ENCODE assay signal across 1 cellular context in genomic region chr9:127976498-127976897, GRCh38.
TF ChIP-seq lines count a peak whose summit lies in the region.

No MANE protein-coding gene starts in this region.

TF ChIP-seq in H1, 55 proteins besides CTCF, POLR2A, EP300 and RAD21 (continued from another document):
- TF ChIP-seq ATF2 (IDR thresholded peaks at IDR 0.05; ENCODE audit: low read length) = no peak
- TF ChIP-seq RFX5 (IDR thresholded peaks at IDR 0.05; ENCODE audit: borderline replicate concordance, low read depth, low read length) = no peak
- TF ChIP-seq RBBP5 (IDR thresholded peaks at IDR 0.05; ENCODE audit: borderline replicate concordance, low read depth, low read length) = no peak
- TF ChIP-seq JUND (IDR thresholded peaks at IDR 0.05; ENCODE audit: low read length) = no peak
- TF ChIP-seq HDAC2 (IDR thresholded peaks at IDR 0.05; ENCODE audit: borderline replicate concordance in 1 of 2, low read depth in 2 of 2, low read length in 2 of 2) = no peak
- TF ChIP-seq JUN (IDR thresholded peaks at IDR 0.05; ENCODE audit: low read depth, low read length) = no peak
- TF ChIP-seq TCF12 (IDR thresholded peaks at IDR 0.05; ENCODE audit: low read depth, low read length) = no peak
- no peak for TF ChIP-seq CBX5 (IDR thresholded peaks at IDR 0.05; ENCODE audit: low read depth, low read length)
- TF ChIP-seq, protein P1, sequence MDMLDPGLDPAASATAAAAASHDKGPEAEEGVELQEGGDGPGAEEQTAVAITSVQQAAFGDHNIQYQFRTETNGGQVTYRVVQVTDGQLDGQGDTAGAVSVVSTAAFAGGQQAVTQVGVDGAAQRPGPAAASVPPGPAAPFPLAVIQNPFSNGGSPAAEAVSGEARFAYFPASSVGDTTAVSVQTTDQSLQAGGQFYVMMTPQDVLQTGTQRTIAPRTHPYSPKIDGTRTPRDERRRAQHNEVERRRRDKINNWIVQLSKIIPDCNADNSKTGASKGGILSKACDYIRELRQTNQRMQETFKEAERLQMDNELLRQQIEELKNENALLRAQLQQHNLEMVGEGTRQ (IDR thresholded peaks at IDR 0.05; ENCODE audit: low read length) = no peak
